Comparison of ENCODE assay signal across 23 cellular contexts in genomic region chr2:49294225-49294624, GRCh38.
DNase-seq lines count a peak whose midpoint lies in the region; ATAC-seq, FAIRE-seq and TF ChIP-seq lines count a peak whose summit lies in the region.
"Had no signal": no experiment of that assay in that cellular context is flagged by ENCODE, and none has a peak within 500 bp of the region (broad histone marks: within the 10 kb centered on the region; RNA-seq: fewer than 3 reads in every experiment).

No MANE protein-coding gene starts in this region.

- H2AFZ ChIP-seq in HepG2 (ENCODE audit: low read length) = no peak overlapping the region

- TF ChIP-seq RAD21 in HepG2 (CRISPR knock-in tag; IDR thresholded peaks at IDR 0.05) = no peak

- no peaks in the 10 kb centered on the region for H3K79me2 ChIP-seq in HepG2 (ENCODE audit: insufficient read depth, low read length)

- CTCF ChIA-PET in HepG2 (lab: Yijun Ruan, JAX; ENCODE audit: low intra/inter-chr PET ratio, low total read pairs) = no interaction called here

- TF ChIP-seq POLR2A in HepG2 (IDR thresholded peaks at IDR 0.05; ENCODE audit: insufficient read depth in 1 of 2, low read depth in 2 of 2, low read length in 2 of 2) = no peak
- no peak for TF ChIP-seq POLR2A in right lobe of liver (IDR thresholded peaks at IDR 0.05)

- H3K4me3 ChIP-seq in HepG2 (replicated peaks in 1 of 3; ENCODE audit: insufficient read depth in 1 of 3, low read depth in 2 of 3, low read length in 3 of 3) (no peak overlapping the region), right lobe of liver (no peak overlapping the region)
- H3K4me3 ChIP-seq: BLaER1 treated with 17β-estradiol and CSF1 and Interleukin-3, amounts not matched to agents 10 nM and 100 nM; GM12878 had no signal

- no peak overlapping the region for H3K9ac ChIP-seq in HepG2 (ENCODE audit: insufficient read depth, low read depth, low read length)
- H3K9ac ChIP-seq: BLaER1 treated with 17β-estradiol and CSF1 and Interleukin-3, amounts not matched to agents 10 nM and 100 nM had no signal

- H3K27ac ChIP-seq in HepG2 (ENCODE audit: extremely low read length, insufficient read depth, low read length) (no peak overlapping the region), right lobe of liver (no peak overlapping the region)
- H3K27ac ChIP-seq: BLaER1 treated with 17β-estradiol and CSF1 and Interleukin-3, amounts not matched to agents 10 nM and 100 nM; C4-2B had no signal

- TF ChIP-seq CTCF in HepG2 (CRISPR knock-in tag; IDR thresholded peaks at IDR 0.05) (no peak), right lobe of liver (IDR thresholded peaks at IDR 0.05) (no peak)

- H3K4me1 ChIP-seq in HepG2 (ENCODE audit: insufficient read depth, low read length) = no peaks in the 10 kb centered on the region
- no peaks in the 10 kb centered on the region for H3K4me1 ChIP-seq in right lobe of liver
- H3K4me1 ChIP-seq: BLaER1 treated with 17β-estradiol and CSF1 and Interleukin-3, amounts not matched to agents 10 nM and 100 nM; Caco-2 had no signal

- no peak for DNase-seq in HepG2 (ENCODE audit: low spot score)
- DNase-seq in right lobe of liver = no peak
- peak; percentile 57 for DNase-seq in DMS53 treated with DMSO at 0.1 percent for 48 hours (lab: John Stamatoyannopoulos, UW; ENCODE audit: unreplicated experiment)
- DNase-seq in kidney tubule cell (ENCODE audit: low spot score) = peak; percentile 37
- no peak for DNase-seq in GM03348 (ENCODE audit: low spot score)
- no peak for DNase-seq in head of caudate nucleus
- no peak for DNase-seq in AML-193 (lab: John Stamatoyannopoulos, UW)
- DNase-seq: 8988T; ACHN; Caco-2; Calu3; CD4-positive, alpha-beta T cell; CD8-positive, alpha-beta T cell; DMS79 treated with DMSO at 0.1 percent for 48 hours; GF-D8 had no signal

- H3K36me3 ChIP-seq in HepG2 (replicated peaks in 1 of 2; ENCODE audit: control insufficient read depth in 1 of 2, insufficient read depth in 2 of 2, low read length in 2 of 2) = no peaks in the 10 kb centered on the region
- no peaks in the 10 kb centered on the region for H3K36me3 ChIP-seq in right lobe of liver
- H3K36me3 ChIP-seq: BLaER1 treated with 17β-estradiol and CSF1 and Interleukin-3, amounts not matched to agents 10 nM and 100 nM had no signal

- POLR2A ChIA-PET in HepG2 (lab: Yijun Ruan, JAX) = no interaction called here

- FAIRE-seq in HepG2 (lab: Jason Lieb, UNC) = no peak
- FAIRE-seq: A204.1, D721Med, G401.6, GM12878, GM12892, GM18507 had no signal

- TF ChIP-seq EP300 in HepG2 (IDR thresholded peaks at IDR 0.05; ENCODE audit: low read depth in 2 of 2, low read length in 2 of 2) (no peak), HepG2 (CRISPR knock-in tag; IDR thresholded peaks at IDR 0.05; ENCODE audit: borderline replicate concordance) (no peak)

- intact Hi-C loops in HepG2 (cut with micrococcal nuclease; ENCODE audit: unreplicated experiment) = no loop called here
- intact Hi-C loops in right lobe of liver (cut with DNase I) = no loop called here
- intact Hi-C loops in head of caudate nucleus (cut with DNase I) = no loop called here

- BruUV-seq in HepG2 (replicated peaks; lab: Mats Ljungman, UMichigan) = no TSS peak

- H4K20me1 ChIP-seq in HepG2 (ENCODE audit: insufficient read depth, low read length) = no peaks in the 10 kb centered on the region
- H4K20me1 ChIP-seq: BLaER1 treated with 17β-estradiol and CSF1 and Interleukin-3, amounts not matched to agents 10 nM and 100 nM had no signal

- H3K9me3 ChIP-seq in HepG2 (ENCODE audit: low read length) = 0 out of 2 replicates have a peak, but pooled peaks cover 6% of the 10 kb centered on the region
- no peaks in the 10 kb centered on the region for H3K9me3 ChIP-seq in right lobe of liver
- H3K9me3 ChIP-seq: BLaER1 treated with 17β-estradiol and CSF1 and Interleukin-3, amounts not matched to agents 10 nM and 100 nM; Caco-2 had no signal

- in situ Hi-C loops in HepG2 (cut with HindIII; ENCODE audit: extremely low pct_ligation_motif_present, low pct_unique_long_range_greater_than_20kb) = no loop called here

- no peaks in the 10 kb centered on the region for H3K27me3 ChIP-seq in HepG2 (ENCODE audit: control insufficient read depth in 1 of 2, insufficient read depth in 2 of 2, low read length in 2 of 2)
- no peaks in the 10 kb centered on the region for H3K27me3 ChIP-seq in right lobe of liver
- H3K27me3 ChIP-seq: BLaER1 treated with 17β-estradiol and CSF1 and Interleukin-3, amounts not matched to agents 10 nM and 100 nM had no signal

- no peak for ATAC-seq in HepG2
- ATAC-seq in right lobe of liver = no peak
- ATAC-seq: CD8-positive, alpha-beta T cell; GM12878 had no signal

- H3K4me2 ChIP-seq in HepG2 (ENCODE audit: low read depth, low read length) = no peak overlapping the region
- H3K4me2 ChIP-seq: BLaER1 treated with 17β-estradiol and CSF1 and Interleukin-3, amounts not matched to agents 10 nM and 100 nM had no signal

TF ChIP-seq in HepG2, 621 proteins besides CTCF, POLR2A, EP300 and RAD21:
- TF ChIP-seq ZNF678 (CRISPR knock-in tag; IDR thresholded peaks at IDR 0.05) (no peak), CREB1 (IDR thresholded peaks at IDR 0.05) (peak; percentile 49; the same call in 1 of the 2 replicates), CREB1 (CRISPR knock-in tag; IDR thresholded peaks at IDR 0.05) (no peak), ATF7 (IDR thresholded peaks at IDR 0.05) (peak; percentile 91), ATF7 (CRISPR knock-in tag; IDR thresholded peaks at IDR 0.05) (no peak)
TF ChIP-seq in HepG2: peak in this region for 2.

Comparison
In these comparisons a context has a peak if more than half of its experiments do, and no peak if none do; other contexts are left out.
1. DNase-seq: peak in DMS53 treated with DMSO at 0.1 percent for 48 hours (single experiment) and kidney tubule cell (single experiment); none in HepG2 (single experiment), right lobe of liver (0 of 3), GM03348 (single experiment), head of caudate nucleus (0 of 42) and AML-193 (0 of 2).